In genomic region chr2:159124931-159125467, GRCh38 we compare ENCODE assay signal across 10 cellular contexts.
DNase-seq lines count a peak whose midpoint lies in the region; ATAC-seq, FAIRE-seq and TF ChIP-seq lines count a peak whose summit lies in the region.
"Had no signal": no experiment of that assay in that cellular context is flagged by ENCODE, and none has a peak within 500 bp of the region (broad histone marks: within the 10 kb centered on the region; RNA-seq: fewer than 3 reads in every experiment).

No MANE protein-coding gene starts in this region.

- FAIRE-seq in astrocyte (lab: Jason Lieb, UNC) = no peak

- H3K79me2 ChIP-seq in astrocyte (ENCODE audit: insufficient read depth, low read length) = peaks cover 43% of the 10 kb centered on the region

- CTCF ChIA-PET in A673 (lab: Charles Lee) = no interaction called here

- H3K27me3 ChIP-seq in A673 (replicated peaks; ENCODE audit: insufficient read depth, low read depth, low read length, poor library complexity) = no peaks in the 10 kb centered on the region
- no peaks in the 10 kb centered on the region for H3K27me3 ChIP-seq in astrocyte (ENCODE audit: insufficient read depth, low read length)

- WGBS in mesodermal cell (ENCODE audit: insufficient coverage in 2 of 2), 2 experiments = 100% methylated on average over 2 of the region's 3 CpGs; no CpG with 5 or more reads in 1 of the 2 experiments

- no peaks in the 10 kb centered on the region for H4K20me1 ChIP-seq in astrocyte (ENCODE audit: insufficient read depth, low read length)

- H3K9me3 ChIP-seq in A673 (ENCODE audit: low read depth, low read length, poor library complexity, severe bottlenecking) (no peaks in the 10 kb centered on the region), astrocyte (ENCODE audit: insufficient read depth, low read depth, low read length) (no peaks in the 10 kb centered on the region), mesodermal cell (ENCODE audit: control insufficient read depth, low read length) (no peaks in the 10 kb centered on the region)

- intact Hi-C loops in A673 (cut with micrococcal nuclease; ENCODE audit: unreplicated experiment) = no loop called here

- peak overlapping the region; percentile 81 for H3K9ac ChIP-seq in astrocyte (ENCODE audit: low read length)

- TF ChIP-seq CTCF in A673 (conservative IDR thresholded peaks at IDR 0.05; ENCODE audit: low read depth, low read length) (no peak), LNCaP clone FGC (IDR thresholded peaks at IDR 0.05; ENCODE audit: control insufficient read depth, extremely low read depth, insufficient read depth) (no peak), astrocyte (IDR thresholded peaks at IDR 0.05; ENCODE audit: insufficient read depth, low read depth, low read length) (no peak)

- H3K9me3 Mint-ChIP-seq in astrocyte (ENCODE audit: unreplicated experiment) = peaks cover 3% of the 10 kb centered on the region

- POLR2A ChIA-PET in A673 (lab: Charles Lee; ENCODE audit: low non-redundant PET) = interaction anchor here (0.7 kb wide), 1 partner anchor 157 kb away, joined by 3 read pairs; no protein-coding TSS in a partner anchor

- peaks cover 50% of the 10 kb centered on the region for H3K4me1 Mint-ChIP-seq in astrocyte (ENCODE audit: low read depth, unreplicated experiment)

- peak overlapping the region; percentile 14 for H3K27ac ChIP-seq in A673 (ENCODE audit: low read depth, low read length, poor library complexity, severe bottlenecking)
- H3K27ac ChIP-seq in astrocyte (ENCODE audit: low read depth, low read length) = peak overlapping the region; percentile 97
- H3K27ac ChIP-seq in mesodermal cell (ENCODE audit: low read depth, low read length, severe bottlenecking) = peak overlapping the region; percentile 90

- no peak for ATAC-seq in GM18868 (IDR thresholded peaks at IDR 0.05; ENCODE audit: unreplicated experiment)
- ATAC-seq: activated CD8-positive, alpha-beta memory T cell treated with anti-CD3 and anti-CD28 coated beads, Interleukin-2, amount 10 ng/mL, durations not matched to agents 7 days and 5 days had no signal

- H3K27me3 Mint-ChIP-seq in astrocyte (ENCODE audit: low read depth, unreplicated experiment) = no peaks in the 10 kb centered on the region
- H3K27me3 Mint-ChIP-seq: activated CD8-positive, alpha-beta memory T cell treated with anti-CD3 and anti-CD28 coated beads, Interleukin-2, amount 10 ng/mL, durations not matched to agents 7 days and 5 days had no signal

- no peak overlapping the region for H3K4me3 ChIP-seq in A673 (ENCODE audit: low read depth, low read length, poor library complexity, severe bottlenecking)
- no peak overlapping the region for H3K4me3 ChIP-seq in LNCaP clone FGC (ENCODE audit: low read depth, low read length)
- H3K4me3 ChIP-seq in astrocyte (ENCODE audit: insufficient read depth, low read depth, low read length) = no peak overlapping the region
- no peak overlapping the region for H3K4me3 ChIP-seq in mesodermal cell (ENCODE audit: extremely low read depth, insufficient read depth, low read length, poor library complexity, severe bottlenecking)

- H2AFZ ChIP-seq in astrocyte (ENCODE audit: low read depth, low read length) = no peak overlapping the region

- peaks cover 15% of the 10 kb centered on the region for H3K36me3 Mint-ChIP-seq in astrocyte (ENCODE audit: low read depth, unreplicated experiment)
- H3K36me3 Mint-ChIP-seq: activated CD8-positive, alpha-beta memory T cell treated with anti-CD3 and anti-CD28 coated beads, Interleukin-2, amount 10 ng/mL, durations not matched to agents 7 days and 5 days had no signal

- H3K36me3 ChIP-seq in A673 (ENCODE audit: insufficient read depth, low read length, poor library complexity, severe bottlenecking) = no peaks in the 10 kb centered on the region
- no peaks in the 10 kb centered on the region for H3K36me3 ChIP-seq in astrocyte (ENCODE audit: insufficient read depth, low read length)
- peaks cover 25% of the 10 kb centered on the region for H3K36me3 ChIP-seq in mesodermal cell (ENCODE audit: control insufficient read depth, insufficient read depth, low read length)

- no TSS peak for BruUV-seq in A673 (replicated peaks; lab: Mats Ljungman, UMichigan)

- H3K4me2 ChIP-seq in astrocyte (ENCODE audit: low read length) = peak overlapping the region; percentile 70

- H3K27ac Mint-ChIP-seq in astrocyte (ENCODE audit: unreplicated experiment) = peak overlapping the region; percentile 90
- H3K27ac Mint-ChIP-seq: activated CD8-positive, alpha-beta memory T cell treated with anti-CD3 and anti-CD28 coated beads, Interleukin-2, amount 10 ng/mL, durations not matched to agents 7 days and 5 days had no signal

- DNase-seq in A673 (ENCODE audit: low spot score) (peak; percentile 18), LNCaP clone FGC (ENCODE audit: low read depth) (peak; percentile 91), astrocyte (ENCODE audit: low read depth) (peak; percentile 51), amygdala (lab: John Stamatoyannopoulos, UW) (no peak), superior temporal gyrus (ENCODE audit: extremely low spot score) (no peak)
- DNase-seq in stimulated activated naive CD4-positive, alpha-beta T cell treated with Interleukin-2 at 50 U/mL for 16 hours (lab: John Stamatoyannopoulos, UW) = no peak
- DNase-seq: activated CD8-positive, alpha-beta memory T cell treated with anti-CD3 and anti-CD28 coated beads, Interleukin-2, amount 10 ng/mL, durations not matched to agents 7 days and 5 days; NCI-H510A treated with DMSO at 0.1 percent for 48 hours had no signal

- H3K4me1 ChIP-seq in A673 (ENCODE audit: insufficient read depth, low read length, poor library complexity, severe bottlenecking) (peaks cover 18% of the 10 kb centered on the region), astrocyte (ENCODE audit: insufficient read depth, low read length) (peaks cover 37% of the 10 kb centered on the region), mesodermal cell (ENCODE audit: control insufficient read depth, insufficient read depth, low read length, poor library complexity, severe bottlenecking) (peaks cover 54% of the 10 kb centered on the region)

- H3K4me3 Mint-ChIP-seq in astrocyte (ENCODE audit: unreplicated experiment) = peak overlapping the region; percentile 69
- H3K4me3 Mint-ChIP-seq: activated CD8-positive, alpha-beta memory T cell treated with anti-CD3 and anti-CD28 coated beads, Interleukin-2, amount 10 ng/mL, durations not matched to agents 7 days and 5 days had no signal

Comparison
In these comparisons a context has a peak if more than half of its experiments do, and no peak if none do; other contexts are left out.
1. DNase-seq: peak in A673 (single experiment), LNCaP clone FGC (single experiment) and astrocyte (single experiment); none in amygdala (0 of 56), superior temporal gyrus (single experiment) and stimulated activated naive CD4-positive, alpha-beta T cell treated with Interleukin-2 at 50 U/mL for 16 hours (single experiment).
2. H3K27ac ChIP-seq: peak in every context shown above with its lines; median percentile 97 in astrocyte; 90 in mesodermal cell; 14 in A673.